ENCODE assay signal across 1 cellular context in the genomic region with DNA sequence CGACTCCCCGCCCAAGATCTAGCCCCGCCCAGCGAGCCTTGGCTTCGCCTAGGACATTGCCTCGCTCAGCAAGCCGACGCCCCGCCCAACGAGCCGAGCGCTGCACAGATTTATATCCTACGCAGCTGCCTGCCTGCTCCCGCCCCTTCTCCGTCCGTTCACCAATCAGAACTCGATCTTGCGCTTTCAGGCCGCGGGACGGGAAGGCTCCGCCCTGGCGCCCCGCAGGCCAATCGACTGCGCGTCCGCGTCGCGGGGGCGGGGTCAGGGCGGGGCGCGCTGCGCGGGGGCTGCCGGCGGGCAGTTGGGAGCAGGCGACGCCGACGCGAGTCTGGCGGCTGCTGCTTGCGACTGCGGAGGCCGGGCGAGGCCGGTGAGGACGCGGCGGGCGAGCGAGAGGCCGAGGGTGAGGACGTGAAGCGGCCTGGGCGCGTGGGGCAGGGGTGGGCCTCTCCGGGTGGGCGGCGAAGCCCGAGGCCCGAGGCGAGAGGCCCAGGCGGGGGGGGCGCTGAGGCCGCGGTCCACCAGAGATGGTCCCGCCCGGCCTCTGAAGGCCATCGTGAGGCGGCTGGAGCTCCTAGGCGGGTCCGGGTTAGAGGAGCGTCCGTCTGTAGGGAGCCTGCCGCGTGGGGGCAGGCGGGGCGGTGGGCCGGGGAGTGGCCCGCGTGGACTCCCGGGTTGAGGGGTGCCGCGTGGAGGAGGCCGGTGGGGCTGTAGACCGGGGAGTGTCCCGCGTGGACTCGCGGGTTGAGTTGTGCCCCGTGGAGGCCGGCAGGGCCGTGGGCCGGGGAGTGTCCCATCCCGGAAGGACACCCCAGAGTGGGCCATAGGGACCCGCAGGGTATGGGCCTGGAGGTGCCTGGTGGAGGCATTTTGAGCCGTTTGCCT.
TF ChIP-seq lines count a peak whose summit lies in the region.

TSS of gene FARP2 (plus strand) at position 303 of the 888 bp plus-strand sequence. CDS start 16,823 bp downstream, outside the sequence.

TF ChIP-seq in HepG2, 621 proteins besides CTCF, POLR2A, EP300 and RAD21 (continued from another document and continues in another):
- TF ChIP-seq PTBP1 (IDR thresholded peaks at IDR 0.05; ENCODE audit: low read depth, low read length, poor library complexity, severe bottlenecking) (no peak), PHF5A (CRISPR knock-in tag; IDR thresholded peaks at IDR 0.05; ENCODE audit: low read depth, unreplicated experiment) (no peak), PPARG (CRISPR knock-in tag; conservative IDR thresholded peaks at IDR 0.05) (no peak), EZH2 (conservative IDR thresholded peaks at IDR 0.05; ENCODE audit: low read depth, low read length) (no peak), EHMT2 (IDR thresholded peaks at IDR 0.05; ENCODE audit: borderline replicate concordance, low read depth, low read length) (no peak), PATZ1 (CRISPR knock-in tag; IDR thresholded peaks at IDR 0.05) (peak; percentile 15; the same call in 1 of the 2 replicates), MED13 (CRISPR knock-in tag; IDR thresholded peaks at IDR 0.05) (no peak), NFYC (CRISPR knock-in tag; IDR thresholded peaks at IDR 0.05) (peak; percentile 80), ZNF256 (CRISPR knock-in tag; conservative IDR thresholded peaks at IDR 0.05) (0 out of 2 replicates have a peak, but pooled peaks have one; percentile 37), ZFP36 (IDR thresholded peaks at IDR 0.05; ENCODE audit: borderline replicate concordance, low read depth, low read length, partially characterized antibody) (no peak), ZNF615 (CRISPR knock-in tag; IDR thresholded peaks at IDR 0.05; ENCODE audit: borderline replicate concordance) (no peak), ZNF281 (CRISPR knock-in tag; IDR thresholded peaks at IDR 0.05; ENCODE audit: borderline replicate concordance) (no peak), DMAP1 (CRISPR knock-in tag; IDR thresholded peaks at IDR 0.05) (peak; percentile 74), PLRG1 (conservative IDR thresholded peaks at IDR 0.05) (no peak), ZMYM4 (CRISPR knock-in tag; IDR thresholded peaks at IDR 0.05) (peak; percentile 50; the same call in 1 of the 2 replicates), FOXK2 (IDR thresholded peaks at IDR 0.05) (no peak), RFXAP (CRISPR knock-in tag; IDR thresholded peaks at IDR 0.05; ENCODE audit: borderline replicate concordance) (no peak), ZNF549 (CRISPR knock-in tag; IDR thresholded peaks at IDR 0.05) (no peak), HIC2 (CRISPR knock-in tag; IDR thresholded peaks at IDR 0.05; ENCODE audit: low read depth) (no peak), NR2F6 (IDR thresholded peaks at IDR 0.05) (no peak), NR2F6 (CRISPR knock-in tag; IDR thresholded peaks at IDR 0.05) (no peak), ZNF766 (CRISPR knock-in tag; IDR thresholded peaks at IDR 0.05; ENCODE audit: borderline replicate concordance) (no peak), AFF4 (CRISPR knock-in tag; IDR thresholded peaks at IDR 0.05) (no peak), AGO1 (IDR thresholded peaks at IDR 0.05; ENCODE audit: low read depth, low read length, poor library complexity, severe bottlenecking) (peak; percentile 56), ZBTB42 (CRISPR knock-in tag; IDR thresholded peaks at IDR 0.05) (peak; percentile 67; the same call in 1 of the 2 replicates), ATF7-NPFF (CRISPR knock-in tag; IDR thresholded peaks at IDR 0.05; ENCODE audit: low read depth) (peak; percentile 88), ZBTB34 (CRISPR knock-in tag; IDR thresholded peaks at IDR 0.05) (no peak), MXD3 (CRISPR knock-in tag; IDR thresholded peaks at IDR 0.05) (peak; percentile 83; the same call in 1 of the 2 replicates), POLR2G (IDR thresholded peaks at IDR 0.05; ENCODE audit: low read depth, low read length) (peak; percentile 88), NRL (CRISPR knock-in tag; IDR thresholded peaks at IDR 0.05; ENCODE audit: borderline replicate concordance) (peak; percentile 71; the same call in 1 of the 2 replicates), ZNF326 (CRISPR knock-in tag; IDR thresholded peaks at IDR 0.05; ENCODE audit: borderline replicate concordance) (no peak), SNAI1 (CRISPR knock-in tag; IDR thresholded peaks at IDR 0.05; ENCODE audit: borderline replicate concordance) (no peak), TOE1 (CRISPR knock-in tag; IDR thresholded peaks at IDR 0.05) (no peak), CCAR2 (optimal IDR thresholded peaks at IDR 0.05; ENCODE audit: low read depth, low read length) (no peak), CSRNP1 (CRISPR knock-in tag; IDR thresholded peaks at IDR 0.05) (no peak)
- TF ChIP-seq, protein P1, sequence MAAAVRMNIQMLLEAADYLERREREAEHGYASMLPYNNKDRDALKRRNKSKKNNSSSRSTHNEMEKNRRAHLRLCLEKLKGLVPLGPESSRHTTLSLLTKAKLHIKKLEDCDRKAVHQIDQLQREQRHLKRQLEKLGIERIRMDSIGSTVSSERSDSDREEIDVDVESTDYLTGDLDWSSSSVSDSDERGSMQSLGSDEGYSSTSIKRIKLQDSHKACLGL (CRISPR knock-in tag; IDR thresholded peaks at IDR 0.05), result peak; percentile 81
- TF ChIP-seq, protein P2, sequence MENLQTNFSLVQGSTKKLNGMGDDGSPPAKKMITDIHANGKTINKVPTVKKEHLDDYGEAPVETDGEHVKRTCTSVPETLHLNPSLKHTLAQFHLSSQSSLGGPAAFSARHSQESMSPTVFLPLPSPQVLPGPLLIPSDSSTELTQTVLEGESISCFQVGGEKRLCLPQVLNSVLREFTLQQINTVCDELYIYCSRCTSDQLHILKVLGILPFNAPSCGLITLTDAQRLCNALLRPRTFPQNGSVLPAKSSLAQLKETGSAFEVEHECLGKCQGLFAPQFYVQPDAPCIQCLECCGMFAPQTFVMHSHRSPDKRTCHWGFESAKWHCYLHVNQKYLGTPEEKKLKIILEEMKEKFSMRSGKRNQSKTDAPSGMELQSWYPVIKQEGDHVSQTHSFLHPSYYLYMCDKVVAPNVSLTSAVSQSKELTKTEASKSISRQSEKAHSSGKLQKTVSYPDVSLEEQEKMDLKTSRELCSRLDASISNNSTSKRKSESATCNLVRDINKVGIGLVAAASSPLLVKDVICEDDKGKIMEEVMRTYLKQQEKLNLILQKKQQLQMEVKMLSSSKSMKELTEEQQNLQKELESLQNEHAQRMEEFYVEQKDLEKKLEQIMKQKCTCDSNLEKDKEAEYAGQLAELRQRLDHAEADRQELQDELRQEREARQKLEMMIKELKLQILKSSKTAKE (CRISPR knock-in tag; IDR thresholded peaks at IDR 0.05; ENCODE audit: borderline replicate concordance), result no peak
